In genomic region chr10:61896854-61897661, GRCh38 we compare ENCODE assay signal across 8 cellular contexts. TPM values are rescaled to one million over a fixed set of nuclear protein-coding genes. Genes with fewer than 3 reads are reported as not detected.
DNase-seq lines count a peak whose midpoint lies in the region; ATAC-seq, FAIRE-seq and TF ChIP-seq lines count a peak whose summit lies in the region.

No MANE protein-coding gene starts in this region.

- peak; percentile 67 for ATAC-seq in HG03280 (IDR thresholded peaks at IDR 0.05; ENCODE audit: unreplicated experiment)
- peak; percentile 82 for ATAC-seq in Right ventricle myocardium superior (ENCODE audit: poor library complexity)

- TF ChIP-seq CTCF in osteocyte (IDR thresholded peaks at IDR 0.05), result peak; percentile 53

- POLR2A ChIA-PET in CD8-positive, alpha-beta memory T cell (lab: Charles Lee), result interaction anchor here (0.5 to 1.7 kb wide), 5 partner anchors 37 to 348 kb away, joined by 3 to 7 read pairs (median 3); no protein-coding TSS in a partner anchor

- peak overlapping the region; percentile 26 for H3K4me3 ChIP-seq in CD8-positive, alpha-beta memory T cell (ENCODE audit: low read length)

- H3K4me1 ChIP-seq in CD8-positive, alpha-beta memory T cell (ENCODE audit: insufficient read depth, low read length), result peaks cover 31% of the 10 kb centered on the region

- H3K27me3 Mint-ChIP-seq in CD8-positive, alpha-beta memory T cell, result no peaks in the 10 kb centered on the region
- H3K27me3 Mint-ChIP-seq in activated naive CD4-positive, alpha-beta T cell treated with anti-CD3 and anti-CD28 coated beads, Interleukin-2, amount 50 U/mL, for 24 hours, result no peaks in the 10 kb centered on the region
- no peaks in the 10 kb centered on the region for H3K27me3 Mint-ChIP-seq in osteocyte (ENCODE audit: unreplicated experiment)

- no peaks in the 10 kb centered on the region for H3K36me3 ChIP-seq in CD8-positive, alpha-beta memory T cell (ENCODE audit: insufficient read depth, low read length)

- H3K27ac Mint-ChIP-seq in CD8-positive, alpha-beta memory T cell, result peak overlapping the region; percentile 3 to 98 (median 82)
- peak overlapping the region; percentile 96 for H3K27ac Mint-ChIP-seq in activated naive CD4-positive, alpha-beta T cell treated with anti-CD3 and anti-CD28 coated beads, Interleukin-2, amount 50 U/mL, for 24 hours
- H3K27ac Mint-ChIP-seq in osteocyte (ENCODE audit: unreplicated experiment), result no peak overlapping the region

- H3K9me3 ChIP-seq in CD8-positive, alpha-beta memory T cell (ENCODE audit: low read length), result no peaks in the 10 kb centered on the region

- peak; percentile 9 to 70 (median 65) for DNase-seq in CD8-positive, alpha-beta memory T cell
- DNase-seq in GM19239 (ENCODE audit: insufficient read length, low spot score), result peak; percentile 67
- DNase-seq in OCI-M2 (lab: John Stamatoyannopoulos, UW; ENCODE audit: unreplicated experiment), result peak; percentile 26
- DNase-seq in Right ventricle myocardium superior, result peak; percentile 73
- DNase-seq in osteocyte (ENCODE audit: extremely low spot score, unreplicated experiment), result no peak
- no peak for DNase-seq in amniotic stem cell (lab: John Stamatoyannopoulos, UW)

- intact Hi-C loops in Right ventricle myocardium superior (cut with DNase I), result loop anchor here (5.0 kb wide), 1 partner anchor 350 kb away; no protein-coding TSS in a partner anchor

- CTCF ChIA-PET in CD8-positive, alpha-beta memory T cell (lab: Charles Lee), result interaction anchor here (0.6 to 2.4 kb wide), 30 partner anchors 8 to 477 kb away, joined by 3 to 26 read pairs (median 4); no protein-coding TSS in a partner anchor

- peaks cover 0 to 16% (median 0%) of the 10 kb centered on the region in 3 donors for H3K36me3 Mint-ChIP-seq in CD8-positive, alpha-beta memory T cell
- no peaks in the 10 kb centered on the region for H3K36me3 Mint-ChIP-seq in activated naive CD4-positive, alpha-beta T cell treated with anti-CD3 and anti-CD28 coated beads, Interleukin-2, amount 50 U/mL, for 24 hours
- H3K36me3 Mint-ChIP-seq in osteocyte (ENCODE audit: unreplicated experiment), result no peaks in the 10 kb centered on the region

- H3K27me3 ChIP-seq in CD8-positive, alpha-beta memory T cell (ENCODE audit: insufficient read depth, low read length, poor library complexity, severe bottlenecking), result no peaks in the 10 kb centered on the region

- peak overlapping the region; percentile 49 to 85 (median 78) for H3K4me3 Mint-ChIP-seq in CD8-positive, alpha-beta memory T cell
- peak overlapping the region; percentile 88 for H3K4me3 Mint-ChIP-seq in activated naive CD4-positive, alpha-beta T cell treated with anti-CD3 and anti-CD28 coated beads, Interleukin-2, amount 50 U/mL, for 24 hours
- no peak overlapping the region for H3K4me3 Mint-ChIP-seq in osteocyte (ENCODE audit: unreplicated experiment)

- no peak overlapping the region for H3K27ac ChIP-seq in CD8-positive, alpha-beta memory T cell (ENCODE audit: low read depth, low read length)

- H3K9me3 Mint-ChIP-seq in CD8-positive, alpha-beta memory T cell, result no peaks in the 10 kb centered on the region
- H3K9me3 Mint-ChIP-seq in activated naive CD4-positive, alpha-beta T cell treated with anti-CD3 and anti-CD28 coated beads, Interleukin-2, amount 50 U/mL, for 24 hours, result no peaks in the 10 kb centered on the region
- no peaks in the 10 kb centered on the region for H3K9me3 Mint-ChIP-seq in osteocyte (ENCODE audit: unreplicated experiment)

- H3K4me1 Mint-ChIP-seq in CD8-positive, alpha-beta memory T cell, result peaks cover 30 to 37% (median 34%) of the 10 kb centered on the region in 3 donors
- H3K4me1 Mint-ChIP-seq in activated naive CD4-positive, alpha-beta T cell treated with anti-CD3 and anti-CD28 coated beads, Interleukin-2, amount 50 U/mL, for 24 hours, result peaks cover 45% of the 10 kb centered on the region
- H3K4me1 Mint-ChIP-seq in osteocyte (ENCODE audit: unreplicated experiment), result peaks cover 40% of the 10 kb centered on the region

- FAIRE-seq in GM19239 (lab: Jason Lieb, UNC), result peak; percentile 95

RNA-seq across cellular contexts. Expression of gene ARID5B, which starts 4.4 kb away (rescaled TPM):
- total RNA-seq in CD8-positive, alpha-beta memory T cell, result 10 to 100 TPM; 37.1 to 38.4 TPM
- polyA plus RNA-seq in CD8-positive, alpha-beta memory T cell, result 48.7 TPM
- total RNA-seq in Right ventricle myocardium superior (13.2 TPM), osteocyte (87.3 and 89.4 TPM in 2 replicates)

Comparison
In these comparisons a context has a peak if more than half of its experiments do, and no peak if none do; other contexts are left out.
1. DNase-seq: peak in CD8-positive, alpha-beta memory T cell (5 of 5), GM19239 (single experiment), OCI-M2 (single experiment) and Right ventricle myocardium superior (single experiment); none in osteocyte (single experiment) and amniotic stem cell (single experiment).